Comparison of ENCODE assay signal across 18 cellular contexts in genomic region chr18:32261003-32261402, GRCh38.
DNase-seq lines count a peak whose midpoint lies in the region; ATAC-seq, FAIRE-seq and TF ChIP-seq lines count a peak whose summit lies in the region.
"Had no signal": no experiment of that assay in that cellular context is flagged by ENCODE, and none has a peak within 500 bp of the region (broad histone marks: within the 10 kb centered on the region; RNA-seq: fewer than 3 reads in every experiment).

No MANE protein-coding gene starts in this region.

- no peak for TF ChIP-seq CTCF in A549 (IDR thresholded peaks at IDR 0.05)
- TF ChIP-seq CTCF in GM12875 (IDR thresholded peaks at IDR 0.05; ENCODE audit: borderline replicate concordance, insufficient read depth, low read depth, low read length) = peak; percentile 21; the same call in 1 of the 2 replicates
- TF ChIP-seq CTCF in WTC11 (IDR thresholded peaks at IDR 0.05) = no peak
- peak; percentile 9 for TF ChIP-seq CTCF in fibroblast of pulmonary artery (IDR thresholded peaks at IDR 0.05; ENCODE audit: low read length, missing control alignments)

- H3K4me1 ChIP-seq in A549 = no peaks in the 10 kb centered on the region
- H3K4me1 ChIP-seq: left ventricle myocardium inferior, right atrium auricular region had no signal

- H3K27me3 Mint-ChIP-seq in WTC11 (ENCODE audit: low read depth) = no peaks in the 10 kb centered on the region

- no peak overlapping the region for H3K4me3 ChIP-seq in A549
- H3K4me3 ChIP-seq in GM12875 (ENCODE audit: low read depth, low read length) = no peak overlapping the region
- H3K4me3 ChIP-seq in fibroblast of pulmonary artery (replicated peaks; ENCODE audit: low read depth, low read length) = no peak overlapping the region
- H3K4me3 ChIP-seq: left ventricle myocardium inferior, right atrium auricular region had no signal

- no peak for TF ChIP-seq POLR2A in A549 (IDR thresholded peaks at IDR 0.05; ENCODE audit: low read length)

- no peaks in the 10 kb centered on the region for H3K4me1 Mint-ChIP-seq in WTC11

- H3K4me3 Mint-ChIP-seq in WTC11 = no peak overlapping the region

- 84% methylated on average over 5 of the region's 5 CpGs for WGBS in A549 (ENCODE audit: missing lambda C conversion rate)

- CTCF ChIA-PET in A549 (lab: Yijun Ruan, JAX) = interaction anchor here (3.7 kb wide), 1 partner anchor 11 kb away, joined by 18 read pairs; no protein-coding TSS in a partner anchor
- CTCF ChIA-PET in WTC11 (lab: Charles Lee) = interaction anchor here (0.8 to 2.6 kb wide), 18 partner anchors 9 to 291 kb away, joined by 3 to 21 read pairs (median 3); partner anchors contain the start of gene GAREM1

- no peak for FAIRE-seq in A549 (lab: Jason Lieb, UNC)
- FAIRE-seq: GM12891 had no signal

- H3K4me2 ChIP-seq in A549 = no peak overlapping the region

- H3K9me3 Mint-ChIP-seq in WTC11 = peaks cover 3% of the 10 kb centered on the region; the same call in 1 of the 2 replicates

- no peak for TF ChIP-seq EP300 in A549 (IDR thresholded peaks at IDR 0.05)

- no peaks in the 10 kb centered on the region for H3K36me3 Mint-ChIP-seq in WTC11

- peak; percentile 59 to 79; a peak in 4 of 6 replicates for ATAC-seq in A549
- peak; percentile 93 for ATAC-seq in WTC11
- ATAC-seq in HG03280 (IDR thresholded peaks at IDR 0.05; ENCODE audit: unreplicated experiment) = no peak
- ATAC-seq in HG02981 (IDR thresholded peaks at IDR 0.05; ENCODE audit: unreplicated experiment) = no peak

- H3K27ac Mint-ChIP-seq in WTC11 = no peak overlapping the region

- POLR2A ChIA-PET in A549 (lab: Yijun Ruan, JAX) = no interaction called here
- POLR2A ChIA-PET in WTC11 (lab: Charles Lee) = no interaction called here

- no peaks in the 10 kb centered on the region for H3K9me3 ChIP-seq in A549
- H3K9me3 ChIP-seq: left ventricle myocardium inferior, right atrium auricular region had no signal

- DNase-seq in A549 (ENCODE audit: low read depth in 1 of 2, low spot score in 1 of 2) (no peak), WTC11 (ENCODE audit: low spot score) (no peak), fibroblast of pulmonary artery (ENCODE audit: low read depth) (no peak), inferior parietal cortex (ENCODE audit: extremely low spot score) (no peak), ecto neural progenitor cell (ENCODE audit: low spot score) (no peak)
- DNase-seq: activated CD4-positive, alpha-beta T cell treated with anti-CD3 and anti-CD28 coated beads, Interleukin-2, amount 50 U/mL, for 4 hours; activated naive CD4-positive, alpha-beta T cell; activated T-cell treated with anti-CD3 and anti-CD28 coated beads for 4 hours; left ventricle myocardium inferior; NCI-H1417 treated with DMSO at 0.1 percent for 48 hours; Right ventricle myocardium superior; stimulated activated naive CD4-positive, alpha-beta T cell treated with Interleukin-2 at 50 U/mL for 16 hours; trophoblast cell had no signal

- no peak overlapping the region for H3K27ac ChIP-seq in A549
- H3K27ac ChIP-seq: left ventricle myocardium inferior, right atrium auricular region had no signal

- TF ChIP-seq RAD21 in A549 (conservative IDR thresholded peaks at IDR 0.05 in 1 of 2, IDR thresholded peaks at IDR 0.05 in 1 of 2) = no peak

TF ChIP-seq in A549, 52 proteins besides CTCF, POLR2A, EP300 and RAD21:
- TF ChIP-seq E2F6 (IDR thresholded peaks at IDR 0.05; ENCODE audit: borderline replicate concordance, low read depth) (no peak), MAZ (IDR thresholded peaks at IDR 0.05; ENCODE audit: borderline replicate concordance, low read depth, low read length) (no peak), NPAS2 (CRISPR knock-in tag; IDR thresholded peaks at IDR 0.05; ENCODE audit: borderline replicate concordance) (no peak), ZNF302 (CRISPR knock-in tag; IDR thresholded peaks at IDR 0.05) (no peak), FOSL2 (IDR thresholded peaks at IDR 0.05) (no peak), FOSL2 (CRISPR knock-in tag; IDR thresholded peaks at IDR 0.05) (no peak), PHF8 (IDR thresholded peaks at IDR 0.05; ENCODE audit: borderline replicate concordance, low read depth) (no peak), RCOR1 (IDR thresholded peaks at IDR 0.05; ENCODE audit: low read depth, low read length) (no peak), POLR2AphosphoS2 (conservative IDR thresholded peaks at IDR 0.05; ENCODE audit: low read length) (no peak), HOXB13 (CRISPR knock-in tag; IDR thresholded peaks at IDR 0.05; ENCODE audit: low read depth) (no peak)

TF ChIP-seq in WTC11, 78 proteins besides CTCF, POLR2A, EP300 and RAD21 (continues in another document):
- TF ChIP-seq EMX1 (CRISPR knock-in tag; IDR thresholded peaks at IDR 0.05) = no peak
- TF ChIP-seq, protein P1, sequence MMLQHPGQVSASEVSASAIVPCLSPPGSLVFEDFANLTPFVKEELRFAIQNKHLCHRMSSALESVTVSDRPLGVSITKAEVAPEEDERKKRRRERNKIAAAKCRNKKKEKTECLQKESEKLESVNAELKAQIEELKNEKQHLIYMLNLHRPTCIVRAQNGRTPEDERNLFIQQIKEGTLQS (CRISPR knock-in tag; conservative IDR thresholded peaks at IDR 0.05) = no peak
- TF ChIP-seq KAT7 (CRISPR knock-in tag; IDR thresholded peaks at IDR 0.05; ENCODE audit: borderline replicate concordance) = no peak
- TF ChIP-seq CREB1 (CRISPR knock-in tag; IDR thresholded peaks at IDR 0.05) = no peak
- no peak for TF ChIP-seq FOXK1 (CRISPR knock-in tag; IDR thresholded peaks at IDR 0.05)
- TF ChIP-seq ZNF423 (CRISPR knock-in tag; IDR thresholded peaks at IDR 0.05) = no peak
- TF ChIP-seq, protein P2, sequence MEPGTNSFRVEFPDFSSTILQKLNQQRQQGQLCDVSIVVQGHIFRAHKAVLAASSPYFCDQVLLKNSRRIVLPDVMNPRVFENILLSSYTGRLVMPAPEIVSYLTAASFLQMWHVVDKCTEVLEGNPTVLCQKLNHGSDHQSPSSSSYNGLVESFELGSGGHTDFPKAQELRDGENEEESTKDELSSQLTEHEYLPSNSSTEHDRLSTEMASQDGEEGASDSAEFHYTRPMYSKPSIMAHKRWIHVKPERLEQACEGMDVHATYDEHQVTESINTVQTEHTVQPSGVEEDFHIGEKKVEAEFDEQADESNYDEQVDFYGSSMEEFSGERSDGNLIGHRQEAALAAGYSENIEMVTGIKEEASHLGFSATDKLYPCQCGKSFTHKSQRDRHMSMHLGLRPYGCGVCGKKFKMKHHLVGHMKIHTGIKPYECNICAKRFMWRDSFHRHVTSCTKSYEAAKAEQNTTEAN (CRISPR knock-in tag; IDR thresholded peaks at IDR 0.05) = no peak
- no peak for TF ChIP-seq CDX4 (CRISPR knock-in tag; IDR thresholded peaks at IDR 0.05; ENCODE audit: borderline replicate concordance)
- no peak for TF ChIP-seq AR (CRISPR knock-in tag; IDR thresholded peaks at IDR 0.05)
- TF ChIP-seq ETV6 (CRISPR knock-in tag; IDR thresholded peaks at IDR 0.05) = no peak
- no peak for TF ChIP-seq RORB (CRISPR knock-in tag; IDR thresholded peaks at IDR 0.05)
- TF ChIP-seq, protein P3, sequence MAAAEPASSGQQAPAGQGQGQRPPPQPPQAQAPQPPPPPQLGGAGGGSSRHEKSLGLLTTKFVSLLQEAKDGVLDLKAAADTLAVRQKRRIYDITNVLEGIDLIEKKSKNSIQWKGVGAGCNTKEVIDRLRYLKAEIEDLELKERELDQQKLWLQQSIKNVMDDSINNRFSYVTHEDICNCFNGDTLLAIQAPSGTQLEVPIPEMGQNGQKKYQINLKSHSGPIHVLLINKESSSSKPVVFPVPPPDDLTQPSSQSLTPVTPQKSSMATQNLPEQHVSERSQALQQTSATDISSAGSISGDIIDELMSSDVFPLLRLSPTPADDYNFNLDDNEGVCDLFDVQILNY (CRISPR knock-in tag; IDR thresholded peaks at IDR 0.05) = no peak

Comparison
In these comparisons a context has a peak if more than half of its experiments do, and no peak if none do; other contexts are left out.
1. ATAC-seq: peak in A549 (2 of 2) and WTC11 (single experiment); none in HG03280 (single experiment) and HG02981 (single experiment).
2. CTCF ChIP-seq: peak in GM12875 (single experiment) and fibroblast of pulmonary artery (single experiment); none in A549 (single experiment) and WTC11 (single experiment).